In the genomic region with DNA sequence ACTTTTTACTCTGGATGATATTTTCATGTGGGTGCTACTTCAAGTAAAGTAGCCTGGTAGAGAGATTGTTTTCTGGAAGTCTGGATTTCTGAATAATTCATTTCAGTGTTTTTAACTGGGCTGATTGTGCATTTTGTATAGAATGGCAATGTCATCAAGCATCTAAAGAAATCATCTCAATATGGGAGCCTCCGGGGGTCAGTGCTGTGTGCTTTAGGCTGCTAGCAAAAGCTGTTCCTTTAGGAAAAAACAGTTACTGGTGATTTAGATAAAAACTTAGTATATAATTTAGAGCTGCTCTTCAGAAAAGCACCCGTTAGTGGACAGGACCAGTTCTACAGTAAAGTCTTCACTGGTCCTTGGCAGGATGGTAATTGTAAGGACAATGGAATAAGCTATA, we compare ENCODE assay signal across 32 cellular contexts.
"Had no signal": no experiment of that assay in that cellular context is flagged by ENCODE, and none has a peak within 500 bp of the region (broad histone marks: within the 10 kb centered on the region; RNA-seq: fewer than 3 reads in every experiment).

No MANE protein-coding gene starts in this region.

- H3K27ac ChIP-seq: KMS-11 had no signal

- H3K27me3 ChIP-seq: MG63 had no signal

- H3K4me3 ChIP-seq: MG63 had no signal

- DNase-seq: Karpas-422, Kasumi-1, KG1, MG63, MM.1S, MV-4-11, NCI-H1048, NCI-H1092, NCI-H1092 treated with DMSO at 0.1 percent for 48 hours, NCI-H1105, NCI-H1105 treated with DMSO at 0.1 percent for 48 hours, NCI-H1417 treated with DMSO at 0.1 percent for 48 hours, NCI-H1436, NCI-H1436 treated with DMSO at 0.1 percent for 48 hours, NCI-H146, NCI-H1694, NCI-H1694 treated with DMSO at 0.1 percent for 48 hours, NCI-H187, NCI-H187 treated with DMSO at 0.1 percent for 48 hours, NCI-H1930, NCI-H2081, NCI-H2081 treated with DMSO at 0.1 percent for 48 hours, NCI-H2107, NCI-H2171, NCI-H2171 treated with DMSO at 0.1 percent for 48 hours, NCI-H2227 treated with DMSO at 0.1 percent for 48 hours, NCI-H226, NCI-H446, NCI-H446 treated with DMSO at 0.1 percent for 48 hours, NCI-H510A, NCI-H510A treated with DMSO at 0.1 percent for 48 hours had no signal

- H3K9me3 ChIP-seq: MG63 had no signal
